ENCODE assay signal across 19 cellular contexts in genomic region chr1:235057385-235058306, GRCh38.
"Had no signal": no experiment of that assay in that cellular context is flagged by ENCODE, and none has a peak within 500 bp of the region (broad histone marks: within the 10 kb centered on the region; RNA-seq: fewer than 3 reads in every experiment).

No MANE protein-coding gene starts in this region.

- H3K4me1 ChIP-seq: prostate gland had no signal

- H3K9me3 ChIP-seq: esophagus squamous epithelium, prostate gland, right atrium auricular region, tibial artery, vagina had no signal

- H3K27ac ChIP-seq: prostate gland, right atrium auricular region, vagina had no signal

- H3K4me3 ChIP-seq: esophagus squamous epithelium, prostate gland, right atrium auricular region, tibial artery, vagina had no signal

- DNase-seq: activated CD4-positive, alpha-beta memory T cell treated with anti-CD3 and anti-CD28 coated beads, Interleukin-2, amount 10 ng/mL, durations not matched to agents 7 days and 5 days; activated CD4-positive, CD25-positive, alpha-beta regulatory T cell; activated CD8-positive, alpha-beta memory T cell treated with anti-CD3 and anti-CD28 coated beads, Interleukin-2, amount 10 ng/mL, durations not matched to agents 7 days and 5 days; aorta; effector memory CD8-positive, alpha-beta T cell; esophagus squamous epithelium; immature natural killer cell; left colon; midbrain; nephron progenitor cell; occipital lobe; stimulated activated naive CD8-positive, alpha-beta T cell treated with anti-CD3 and anti-CD28 coated beads, Interleukin-15, Interleukin-2, amounts not matched to agents 100 U/mL and 50 U/mL, for 24 hours; substantia nigra; T-cell had no signal

- H3K36me3 ChIP-seq: esophagus squamous epithelium, prostate gland, right atrium auricular region, tibial artery, vagina had no signal

- H3K27me3 ChIP-seq: esophagus squamous epithelium, right atrium auricular region, tibial artery, vagina had no signal

- FAIRE-seq: bronchial epithelial cell had no signal

- ATAC-seq: activated CD8-positive, alpha-beta memory T cell treated with anti-CD3 and anti-CD28 coated beads, Interleukin-2, amount 10 ng/mL, durations not matched to agents 7 days and 5 days; effector memory CD8-positive, alpha-beta T cell; T-cell had no signal
